Comparison of ENCODE assay signal across 26 cellular contexts in genomic region chr7:47038621-47039020, GRCh38.
DNase-seq lines count a peak whose midpoint lies in the region; ATAC-seq and TF ChIP-seq lines count a peak whose summit lies in the region.
"Had no signal": no experiment of that assay in that cellular context is flagged by ENCODE, and none has a peak within 500 bp of the region (broad histone marks: within the 10 kb centered on the region; RNA-seq: fewer than 3 reads in every experiment).

No MANE protein-coding gene starts in this region.

- H3K4me1 ChIP-seq in OCI-LY3 (ENCODE audit: low read length): peaks cover 6% of the 10 kb centered on the region; the same call in 1 of the 2 replicates
- peaks cover 28 to 42% of the 10 kb centered on the region in 2 donors for H3K4me1 ChIP-seq in gastrocnemius medialis
- H3K4me1 ChIP-seq: parathyroid adenoma had no signal

- H4K20me1 ChIP-seq in OCI-LY3 (ENCODE audit: insufficient read depth, low read length): no peaks in the 10 kb centered on the region

- H3K9ac ChIP-seq in OCI-LY3 (ENCODE audit: low read length): no peak overlapping the region
- H3K9ac ChIP-seq: parathyroid adenoma, SK-N-SH had no signal

- TF ChIP-seq POLR2A in gastrocnemius medialis (IDR thresholded peaks at IDR 0.05): no peak

- TF ChIP-seq CTCF in GM12865 (IDR thresholded peaks at IDR 0.05; ENCODE audit: insufficient read depth, low read depth, low read length, missing control alignments) (no peak), OCI-LY3 (IDR thresholded peaks at IDR 0.05; ENCODE audit: low read depth, low read length) (no peak), gastrocnemius medialis (IDR thresholded peaks at IDR 0.05 in 4 of 5, conservative IDR thresholded peaks at IDR 0.05 in 1 of 5) (no peak)

- H3K27me3 ChIP-seq in OCI-LY3 (ENCODE audit: low read depth, low read length) (no peaks in the 10 kb centered on the region), gastrocnemius medialis (no peaks in the 10 kb centered on the region)
- H3K27me3 ChIP-seq: hepatocyte, tibial nerve had no signal

- no peak overlapping the region for H3K27ac ChIP-seq in OCI-LY3 (ENCODE audit: low read length)
- H3K27ac ChIP-seq in gastrocnemius medialis: peak overlapping the region; percentile 58 to 75 (median 72)
- H3K27ac ChIP-seq: parathyroid adenoma had no signal

- in situ Hi-C loops in gastrocnemius medialis (cut with MboI; ENCODE audit: low sequenced_read_pairs in 4 of 4): no loop called here

- no peaks in the 10 kb centered on the region for H3K79me2 ChIP-seq in OCI-LY3 (ENCODE audit: low read length)
- H3K79me2 ChIP-seq: hepatocyte, parathyroid adenoma had no signal

- H3K4me3 ChIP-seq in GM12865 (ENCODE audit: low read depth, low read length): no peak overlapping the region
- no peak overlapping the region for H3K4me3 ChIP-seq in OCI-LY3 (ENCODE audit: low read length)
- no peak overlapping the region for H3K4me3 ChIP-seq in gastrocnemius medialis
- H3K4me3 ChIP-seq: hepatocyte, tibial nerve had no signal

- ATAC-seq in gastrocnemius medialis (no peak), HG03432 (IDR thresholded peaks at IDR 0.05; ENCODE audit: unreplicated experiment) (no peak), HG03571 (IDR thresholded peaks at IDR 0.05; ENCODE audit: unreplicated experiment) (no peak)
- ATAC-seq: activated T-cell treated with anti-CD3 and anti-CD28 coated beads, Interleukin-2, amount 50 U/mL, for 4 hours; left colon had no signal

- peak overlapping the region; percentile 50 for H3K4me2 ChIP-seq in OCI-LY3 (ENCODE audit: low read length)
- H3K4me2 ChIP-seq: hepatocyte, SK-N-SH had no signal

- intact Hi-C loops in gastrocnemius medialis (cut with DNase I; ENCODE audit: low total_unique reads): no loop called here

- peak overlapping the region; percentile 28; the same call in 1 of the 2 replicates for H2AFZ ChIP-seq in OCI-LY3 (ENCODE audit: low read depth, low read length)
- H2AFZ ChIP-seq: hepatocyte, parathyroid adenoma had no signal

- H3K36me3 ChIP-seq in OCI-LY3 (replicated peaks; ENCODE audit: low read depth, low read length): no peaks in the 10 kb centered on the region
- no peaks in the 10 kb centered on the region for H3K36me3 ChIP-seq in gastrocnemius medialis
- H3K36me3 ChIP-seq: tibial nerve had no signal

- DNase-seq in GM12865 (ENCODE audit: low read depth): peak; percentile 3
- peak; percentile 28 for DNase-seq in iPS-NIHi11 (ENCODE audit: low spot score)
- DNase-seq in gastrocnemius medialis: no peak
- DNase-seq in Kasumi-1 (lab: John Stamatoyannopoulos, UW): no peak
- no peak for DNase-seq in NCI-H2081 treated with DMSO at 0.1 percent for 48 hours (lab: John Stamatoyannopoulos, UW)
- DNase-seq: activated CD4-positive, CD25-positive, alpha-beta regulatory T cell; activated T-cell treated with anti-CD3 and anti-CD28 coated beads, Interleukin-2, amount 50 U/mL, for 4 hours; COR-L47; DMS53; foreskin melanocyte; immature natural killer cell; KG1; left colon; MM.1S; NCI-H1930; NCI-H524; PC-3; SK-N-SH; stimulated activated CD4-positive, alpha-beta T cell treated with anti-CD3 and anti-CD28 coated beads, Interleukin-12 subunit alpha, Interleukin-12 subunit beta, amount 100 ng/mL, for 4 hours; stimulated activated CD4-positive, alpha-beta T cell treated with anti-CD3 and anti-CD28 coated beads, Interleukin-2, amount 100 ng/mL, for 48 hours had no signal

- H3K9me3 ChIP-seq in OCI-LY3 (ENCODE audit: insufficient read depth, low read length) (no peaks in the 10 kb centered on the region), gastrocnemius medialis (no peaks in the 10 kb centered on the region)
- H3K9me3 ChIP-seq: SK-N-SH, tibial nerve had no signal

Comparison
In these comparisons a context has a peak if more than half of its experiments do, and no peak if none do; other contexts are left out.
1. DNase-seq: peak in GM12865 (single experiment) and iPS-NIHi11 (single experiment); none in gastrocnemius medialis (0 of 2), Kasumi-1 (0 of 2) and NCI-H2081 treated with DMSO at 0.1 percent for 48 hours (single experiment).